14 cellular contexts compared by ENCODE assay signal in the genomic region with DNA sequence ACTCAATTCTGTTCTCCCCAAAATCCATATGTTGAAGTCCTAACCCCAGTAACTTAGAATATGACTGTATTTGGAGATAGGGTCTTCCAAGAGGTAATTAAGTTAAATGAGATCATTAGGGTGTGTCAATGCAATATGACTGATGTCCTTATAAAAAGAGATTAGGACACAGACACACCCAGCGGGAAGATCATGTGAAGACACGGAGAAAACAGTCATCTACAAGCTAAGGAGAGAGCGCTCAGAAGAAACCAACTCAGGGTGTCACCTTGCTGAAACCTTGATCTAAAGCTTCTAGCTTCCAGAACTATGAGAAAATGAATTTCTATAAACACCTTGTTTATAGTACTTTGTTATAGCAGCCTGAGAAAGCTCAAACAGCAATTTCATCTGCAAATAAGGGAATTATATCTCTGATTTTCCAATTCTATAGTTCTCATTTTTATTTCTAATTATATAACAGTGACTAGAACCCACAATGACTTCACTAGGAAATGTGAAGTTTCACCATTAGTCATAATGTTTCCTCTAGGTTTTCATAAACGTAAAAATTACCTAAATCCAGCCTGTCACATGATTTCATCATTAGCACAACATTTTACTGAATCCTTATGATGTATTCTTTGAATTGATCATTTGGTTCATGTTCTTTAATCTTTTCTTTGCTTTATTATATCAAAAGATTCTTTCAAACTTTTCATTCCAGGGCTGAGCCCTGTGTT.
DNase-seq lines count a peak whose midpoint lies in the region; ATAC-seq, FAIRE-seq and TF ChIP-seq lines count a peak whose summit lies in the region.
"Had no signal": no experiment of that assay in that cellular context is flagged by ENCODE, and none has a peak within 500 bp of the region (broad histone marks: within the 10 kb centered on the region; RNA-seq: fewer than 3 reads in every experiment).

No MANE protein-coding gene starts in this region.

- no peak for FAIRE-seq in astrocyte (lab: Jason Lieb, UNC)

- 86% methylated on average over 4 of the region's 4 CpGs for WGBS in esophagus muscularis mucosa

- H2AFZ ChIP-seq in astrocyte (ENCODE audit: low read depth, low read length) (no peak overlapping the region), GM23338 (no peak overlapping the region)

- H3K27me3 Mint-ChIP-seq in astrocyte (ENCODE audit: low read depth, unreplicated experiment) (no peaks in the 10 kb centered on the region), GM23338 (ENCODE audit: insufficient read depth, low read depth, poor library complexity) (peaks cover 2% of the 10 kb centered on the region)

- no peak overlapping the region for H3K9ac ChIP-seq in astrocyte (ENCODE audit: low read length)

- H3K9me3 Mint-ChIP-seq in astrocyte (ENCODE audit: unreplicated experiment) (no peaks in the 10 kb centered on the region), GM23338 (no peaks in the 10 kb centered on the region)

- H4K20me1 ChIP-seq in astrocyte (ENCODE audit: insufficient read depth, low read length) (no peaks in the 10 kb centered on the region), GM23338 (replicated peaks; ENCODE audit: insufficient read depth) (no peaks in the 10 kb centered on the region)

- H3K4me2 ChIP-seq in astrocyte (ENCODE audit: low read length) (peak overlapping the region; percentile 34), GM23338 (no peak overlapping the region)

- H3K4me1 Mint-ChIP-seq in astrocyte (ENCODE audit: low read depth, unreplicated experiment) (peaks cover 5% of the 10 kb centered on the region), GM23338 (peaks cover 15% of the 10 kb centered on the region)

- TF ChIP-seq CTCF in astrocyte (IDR thresholded peaks at IDR 0.05; ENCODE audit: insufficient read depth, low read depth, low read length) = no peak
- no peak for TF ChIP-seq CTCF in GM23338 (conservative IDR thresholded peaks at IDR 0.05; ENCODE audit: low read depth in 2 of 2)
- TF ChIP-seq CTCF in esophagus muscularis mucosa (IDR thresholded peaks at IDR 0.05) = no peak

- H3K27ac Mint-ChIP-seq in astrocyte (ENCODE audit: unreplicated experiment) (no peak overlapping the region), GM23338 (no peak overlapping the region)

- H3K36me3 ChIP-seq in astrocyte (ENCODE audit: insufficient read depth, low read length) (no peaks in the 10 kb centered on the region), GM23338 (ENCODE audit: insufficient read depth) (no peaks in the 10 kb centered on the region), esophagus muscularis mucosa (no peaks in the 10 kb centered on the region)
- H3K36me3 ChIP-seq: adrenal gland had no signal

- no peaks in the 10 kb centered on the region for H3K9me2 ChIP-seq in GM23338 (ENCODE audit: insufficient read depth)

- H3K27me3 ChIP-seq in astrocyte (ENCODE audit: insufficient read depth, low read length) (no peaks in the 10 kb centered on the region), GM23338 (ENCODE audit: insufficient read depth) (no peaks in the 10 kb centered on the region), esophagus muscularis mucosa (no peaks in the 10 kb centered on the region)
- H3K27me3 ChIP-seq: adrenal gland, dorsolateral prefrontal cortex had no signal

- ATAC-seq in GM18511 (IDR thresholded peaks at IDR 0.05; ENCODE audit: unreplicated experiment) = peak; percentile 68
- peak; percentile 72 for ATAC-seq in HG02938 (IDR thresholded peaks at IDR 0.05; ENCODE audit: unreplicated experiment)
- ATAC-seq in GM23338 = no peak
- ATAC-seq: right cardiac atrium had no signal

- H3K36me3 Mint-ChIP-seq in astrocyte (ENCODE audit: low read depth, unreplicated experiment) (no peaks in the 10 kb centered on the region), GM23338 (ENCODE audit: low read depth) (no peaks in the 10 kb centered on the region)

- TF ChIP-seq POLR2A in esophagus muscularis mucosa (IDR thresholded peaks at IDR 0.05; ENCODE audit: low read depth) = no peak

- H3K4me3 Mint-ChIP-seq in astrocyte (ENCODE audit: unreplicated experiment) = no peak overlapping the region
- H3K4me3 Mint-ChIP-seq in GM23338 = no peak overlapping the region

- H3K27ac ChIP-seq in astrocyte (ENCODE audit: low read depth, low read length) (peak overlapping the region; percentile 7), GM23338 (ENCODE audit: low read depth) (no peak overlapping the region), esophagus muscularis mucosa (replicated peaks in 1 of 4) (no peak overlapping the region)
- H3K27ac ChIP-seq: adrenal gland, C4-2B, dorsolateral prefrontal cortex had no signal

- H3K79me2 ChIP-seq in astrocyte (ENCODE audit: insufficient read depth, low read length) = no peaks in the 10 kb centered on the region
- H3K79me2 ChIP-seq in GM23338 (replicated peaks; ENCODE audit: insufficient read depth) = no peaks in the 10 kb centered on the region

- intact Hi-C loops in esophagus muscularis mucosa (cut with DNase I) = no loop called here

- H3K4me3 ChIP-seq in astrocyte (ENCODE audit: insufficient read depth, low read depth, low read length) = no peak overlapping the region
- H3K4me3 ChIP-seq in GM23338 = no peak overlapping the region
- H3K4me3 ChIP-seq in esophagus muscularis mucosa = no peak overlapping the region
- H3K4me3 ChIP-seq: adrenal gland, dorsolateral prefrontal cortex had no signal

- TF ChIP-seq EP300 in esophagus muscularis mucosa (IDR thresholded peaks at IDR 0.05) = no peak

- H3K4me1 ChIP-seq in astrocyte (ENCODE audit: insufficient read depth, low read length) (peaks cover 5% of the 10 kb centered on the region), GM23338 (ENCODE audit: insufficient read depth) (peaks cover 14% of the 10 kb centered on the region), esophagus muscularis mucosa (no peaks in the 10 kb centered on the region)
- H3K4me1 ChIP-seq: adrenal gland had no signal

- H3K9me3 ChIP-seq in astrocyte (ENCODE audit: insufficient read depth, low read depth, low read length) (no peaks in the 10 kb centered on the region), esophagus muscularis mucosa (no peaks in the 10 kb centered on the region)
- H3K9me3 ChIP-seq: adrenal gland had no signal

- H3F3A ChIP-seq in GM23338 (replicated peaks; ENCODE audit: low read depth) = no peaks in the 10 kb centered on the region

- DNase-seq in astrocyte (ENCODE audit: low read depth) = peak; percentile 34
- peak; percentile 7 for DNase-seq in myocyte (ENCODE audit: low read depth)
- no peak for DNase-seq in GM23338 (ENCODE audit: low spot score)
- DNase-seq in mucosa of gallbladder (ENCODE audit: low spot score) = no peak
- no peak for DNase-seq in activated CD4-positive, alpha-beta T cell treated with anti-CD3 and anti-CD28 coated beads for 4 hours
- DNase-seq in esophagus muscularis mucosa (ENCODE audit: extremely low spot score) = no peak
- DNase-seq: adrenal gland, dorsolateral prefrontal cortex, islet precursor cell, NCI-H510A treated with DMSO at 0.1 percent for 48 hours, right cardiac atrium had no signal

TF ChIP-seq in GM23338, 12 proteins besides CTCF, POLR2A, EP300 and RAD21 (continues in another document):
- TF ChIP-seq EZH2phosphoT487 (IDR thresholded peaks at IDR 0.05; ENCODE audit: unreplicated experiment) = no peak
- TF ChIP-seq POLR2AphosphoS5 (IDR thresholded peaks at IDR 0.05; ENCODE audit: low read depth) = no peak
- TF ChIP-seq JUNB (IDR thresholded peaks at IDR 0.05; ENCODE audit: unreplicated experiment) = no peak
- TF ChIP-seq EZH2 (IDR thresholded peaks at IDR 0.05; ENCODE audit: low read depth, unreplicated experiment) = no peak
- TF ChIP-seq STAT1 (IDR thresholded peaks at IDR 0.05; ENCODE audit: unreplicated experiment) = no peak
- TF ChIP-seq, protein P1, sequence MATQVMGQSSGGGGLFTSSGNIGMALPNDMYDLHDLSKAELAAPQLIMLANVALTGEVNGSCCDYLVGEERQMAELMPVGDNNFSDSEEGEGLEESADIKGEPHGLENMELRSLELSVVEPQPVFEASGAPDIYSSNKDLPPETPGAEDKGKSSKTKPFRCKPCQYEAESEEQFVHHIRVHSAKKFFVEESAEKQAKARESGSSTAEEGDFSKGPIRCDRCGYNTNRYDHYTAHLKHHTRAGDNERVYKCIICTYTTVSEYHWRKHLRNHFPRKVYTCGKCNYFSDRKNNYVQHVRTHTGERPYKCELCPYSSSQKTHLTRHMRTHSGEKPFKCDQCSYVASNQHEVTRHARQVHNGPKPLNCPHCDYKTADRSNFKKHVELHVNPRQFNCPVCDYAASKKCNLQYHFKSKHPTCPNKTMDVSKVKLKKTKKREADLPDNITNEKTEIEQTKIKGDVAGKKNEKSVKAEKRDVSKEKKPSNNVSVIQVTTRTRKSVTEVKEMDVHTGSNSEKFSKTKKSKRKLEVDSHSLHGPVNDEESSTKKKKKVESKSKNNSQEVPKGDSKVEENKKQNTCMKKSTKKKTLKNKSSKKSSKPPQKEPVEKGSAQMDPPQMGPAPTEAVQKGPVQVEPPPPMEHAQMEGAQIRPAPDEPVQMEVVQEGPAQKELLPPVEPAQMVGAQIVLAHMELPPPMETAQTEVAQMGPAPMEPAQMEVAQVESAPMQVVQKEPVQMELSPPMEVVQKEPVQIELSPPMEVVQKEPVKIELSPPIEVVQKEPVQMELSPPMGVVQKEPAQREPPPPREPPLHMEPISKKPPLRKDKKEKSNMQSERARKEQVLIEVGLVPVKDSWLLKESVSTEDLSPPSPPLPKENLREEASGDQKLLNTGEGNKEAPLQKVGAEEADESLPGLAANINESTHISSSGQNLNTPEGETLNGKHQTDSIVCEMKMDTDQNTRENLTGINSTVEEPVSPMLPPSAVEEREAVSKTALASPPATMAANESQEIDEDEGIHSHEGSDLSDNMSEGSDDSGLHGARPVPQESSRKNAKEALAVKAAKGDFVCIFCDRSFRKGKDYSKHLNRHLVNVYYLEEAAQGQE (IDR thresholded peaks at IDR 0.05; ENCODE audit: unreplicated experiment) = no peak
- TF ChIP-seq NANOG (IDR thresholded peaks at IDR 0.05; ENCODE audit: borderline replicate concordance) = no peak
- no peak for TF ChIP-seq CREB1 (CRISPR knock-in tag; IDR thresholded peaks at IDR 0.05; ENCODE audit: low read depth)
- no peak for TF ChIP-seq ZNF331 (CRISPR knock-in tag; IDR thresholded peaks at IDR 0.05; ENCODE audit: low read depth)
- TF ChIP-seq ZNF114 (CRISPR knock-in tag; IDR thresholded peaks at IDR 0.05) = no peak

Comparison
In these comparisons a context has a peak if more than half of its experiments do, and no peak if none do; other contexts are left out.
1. DNase-seq: peak in astrocyte (single experiment) and myocyte (single experiment); none in GM23338 (single experiment), mucosa of gallbladder (single experiment), activated CD4-positive, alpha-beta T cell treated with anti-CD3 and anti-CD28 coated beads for 4 hours (0 of 2) and esophagus muscularis mucosa (single experiment).